26 cellular contexts compared by ENCODE assay signal in the genomic region with DNA sequence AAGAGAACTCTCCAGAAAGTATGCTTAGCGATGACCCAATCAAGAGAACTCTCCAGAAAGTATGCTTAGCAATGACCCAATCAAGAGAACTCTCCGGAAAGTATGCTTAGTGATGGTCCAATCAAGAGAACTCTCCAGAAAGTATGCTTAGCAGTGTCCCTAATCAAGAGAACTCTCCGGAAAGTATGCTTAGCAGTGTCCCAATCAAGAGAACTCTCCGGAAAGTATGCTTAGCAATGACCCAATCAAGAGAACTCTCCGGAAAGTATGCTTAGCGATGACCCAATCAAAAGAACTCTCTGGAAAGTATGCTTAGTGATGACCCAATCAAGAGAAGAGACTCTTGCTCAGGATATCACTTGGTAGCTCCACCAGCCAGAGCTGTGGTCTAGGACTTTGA.
"Had no signal": no experiment of that assay in that cellular context is flagged by ENCODE, and none has a peak within 500 bp of the region (broad histone marks: within the 10 kb centered on the region; RNA-seq: fewer than 3 reads in every experiment).

No MANE protein-coding gene starts in this region.

- H3K27me3 ChIP-seq: brain microvascular endothelial cell, esophagus muscularis mucosa, heart right ventricle, ovary, spleen, upper lobe of right lung had no signal

- H3K4me1 ChIP-seq: prostate gland had no signal

- H3K36me3 Mint-ChIP-seq: naive B cell had no signal

- H3K36me3 ChIP-seq: ovary, prostate gland, upper lobe of right lung had no signal

- H3K27me3 Mint-ChIP-seq: effector memory CD8-positive, alpha-beta T cell had no signal

- H3K4me3 ChIP-seq: esophagus muscularis mucosa, heart right ventricle, lower lobe of right lung, mucosa of descending colon, ovary, prostate gland, spleen, upper lobe of right lung had no signal

- H3K27ac Mint-ChIP-seq: T-helper 1 cell treated with Interleukin-12 subunit alpha and Interleukin-12 subunit beta and Interleukin-4 antibody, amounts not matched to agents 30 μg/mL and 1 μg/mL, for 36 hours had no signal

- ATAC-seq: effector memory CD8-positive, alpha-beta T cell; heart right ventricle; left lobe of liver; lower lobe of right lung; mucosa of descending colon; stimulated activated naive CD8-positive, alpha-beta T cell treated with anti-CD3 and anti-CD28 coated beads, Interleukin-15, Interleukin-2, amounts not matched to agents 100 U/mL and 50 U/mL, for 24 hours; upper lobe of right lung had no signal

- H3K4me1 Mint-ChIP-seq: naive B cell had no signal

- DNase-seq: activated CD4-positive, alpha-beta T cell treated with anti-CD3 and anti-CD28 coated beads for 4 hours; activated CD4-positive, alpha-beta T cell treated with anti-CD3 and anti-CD28 coated beads, Interleukin-2, amount 50 U/mL, for 48 hours; activated CD4-positive, CD25-positive, alpha-beta regulatory T cell; activated naive CD4-positive, alpha-beta T cell treated with Interleukin-2 at 50 U/mL for 16 hours; activated T-cell treated with anti-CD3 and anti-CD28 coated beads, Interleukin-2, amount 50 U/mL, for 48 hours; aorta; brain microvascular endothelial cell; central memory CD4-positive, alpha-beta T cell; effector memory CD8-positive, alpha-beta T cell; heart right ventricle; islet precursor cell; lower lobe of right lung; mesendoderm; mucosa of descending colon; naive B cell; ovary; spleen; stimulated activated CD4-positive, alpha-beta T cell treated with anti-CD3 and anti-CD28 coated beads, Interleukin-4, amount 100 ng/mL, for 1 hour; stimulated activated naive CD8-positive, alpha-beta T cell treated with anti-CD3 and anti-CD28 coated beads, Interleukin-15, Interleukin-2, amounts not matched to agents 100 U/mL and 50 U/mL, for 24 hours; T1000; upper lobe of right lung had no signal

- H3K4me3 Mint-ChIP-seq: effector memory CD8-positive, alpha-beta T cell; naive B cell; T-helper 1 cell treated with Interleukin-12 subunit alpha and Interleukin-12 subunit beta and Interleukin-4 antibody, amounts not matched to agents 30 μg/mL and 1 μg/mL, for 36 hours had no signal

- H3K9me3 Mint-ChIP-seq: effector memory CD8-positive, alpha-beta T cell; T-helper 1 cell treated with Interleukin-12 subunit alpha and Interleukin-12 subunit beta and Interleukin-4 antibody, amounts not matched to agents 30 μg/mL and 1 μg/mL, for 36 hours had no signal

- H3K9me3 ChIP-seq: esophagus muscularis mucosa, heart right ventricle, lower lobe of right lung, mucosa of descending colon, ovary, prostate gland, spleen, upper lobe of right lung had no signal

- H3K27ac ChIP-seq: heart right ventricle, lower lobe of right lung, ovary, prostate gland, spleen, upper lobe of right lung had no signal

- FAIRE-seq: colon had no signal
